8 cellular contexts compared by ENCODE assay signal in the genomic region with DNA sequence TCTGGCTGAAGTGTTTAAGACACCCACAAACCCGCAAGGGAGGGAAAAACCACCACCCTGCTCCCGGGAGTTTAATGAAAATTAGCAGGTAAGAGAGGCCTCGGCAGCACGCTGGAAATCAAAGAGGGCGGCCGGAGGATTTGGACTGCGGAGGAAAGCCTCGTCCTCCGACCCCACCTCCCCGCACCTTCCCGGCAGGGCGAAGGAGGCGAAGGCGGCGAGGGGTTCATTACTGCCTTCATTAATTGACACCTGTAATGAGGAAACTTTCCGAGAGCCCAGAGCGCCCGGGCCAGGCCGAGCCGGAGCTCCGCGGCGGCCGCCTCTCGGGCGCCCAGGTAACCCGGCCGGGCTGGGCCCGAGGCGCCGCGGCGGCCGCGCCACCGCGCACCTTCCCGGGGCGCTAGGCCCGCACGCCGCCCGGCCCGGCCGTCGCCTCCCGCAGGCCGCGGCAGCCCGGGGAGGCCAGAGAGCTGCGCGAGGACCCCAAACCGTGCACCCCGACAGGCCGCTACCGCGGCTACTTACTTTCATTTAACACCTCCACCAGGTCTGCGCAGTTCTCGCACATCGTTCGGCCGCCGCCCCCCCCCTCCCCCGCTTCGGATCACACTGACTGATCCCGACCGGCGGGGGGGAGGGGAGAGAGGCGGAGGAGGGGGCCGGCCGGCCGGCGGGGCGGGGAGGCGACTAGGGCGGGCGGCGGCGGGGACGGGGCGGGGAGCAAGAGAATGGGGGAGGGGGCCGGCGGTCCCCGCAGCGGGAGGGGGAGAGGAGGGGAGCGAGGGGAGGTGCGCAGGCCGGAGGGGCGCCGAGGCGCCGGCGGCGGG. TPM values are rescaled to one million over a fixed set of nuclear protein-coding genes. Genes with fewer than 3 reads are reported as not detected.
DNase-seq lines count a peak whose midpoint lies in the region; ATAC-seq and TF ChIP-seq lines count a peak whose summit lies in the region.

No MANE protein-coding gene starts in this region.

- H3K4me3 ChIP-seq in coronary artery (peak overlapping the region; percentile 89), left lung (peak overlapping the region; percentile 86 to 88)

- no peaks in the 10 kb centered on the region for H3K9me3 ChIP-seq in left lung

- peaks cover 8 to 56% of the 10 kb centered on the region in 2 donors for H3K4me1 ChIP-seq in left lung

- ATAC-seq in HG02973 (IDR thresholded peaks at IDR 0.05; ENCODE audit: unreplicated experiment) (peak; percentile 23), left lung (peak; percentile 78)

- H3K36me3 ChIP-seq in left lung: peaks cover 0 to 22% of the 10 kb centered on the region in 2 donors

- H3K27ac ChIP-seq in coronary artery (peak overlapping the region; percentile 92 to 99), left lung (peak overlapping the region; percentile 98 to 99)

- H3K27me3 ChIP-seq in left lung: no peaks in the 10 kb centered on the region

- no peak for TF ChIP-seq CTCF in coronary artery (IDR thresholded peaks at IDR 0.05)
- no peak for TF ChIP-seq CTCF in left lung (IDR thresholded peaks at IDR 0.05)

- peak; percentile 48 for DNase-seq in NCI-H2029 (lab: John Stamatoyannopoulos, UW)
- no peak for DNase-seq in NCI-H2029 treated with DMSO at 0.1 percent for 48 hours (lab: John Stamatoyannopoulos, UW)
- DNase-seq in NCI-H2227 treated with DMSO at 0.1 percent for 48 hours (lab: John Stamatoyannopoulos, UW): peak; percentile 96
- DNase-seq in activated CD4-positive, alpha-beta T cell treated with anti-CD3 and anti-CD28 coated beads for 48 hours: peak; percentile 88
- DNase-seq in coronary artery (ENCODE audit: low spot score): peak; percentile 87
- peak; percentile 91 to 95 for DNase-seq in left lung
- DNase-seq in stimulated activated CD4-positive, alpha-beta T cell treated with anti-CD3 and anti-CD28 coated beads, Interleukin-2, amount 100 ng/mL, for 4 hours (ENCODE audit: low read depth): peak; percentile 77

- intact Hi-C loops in left lung (cut with DNase I): no loop called here

RNA-seq across cellular contexts. Expression of a gene that starts 0.6 kb away (rescaled TPM):
- 100 to 1,000 TPM in 1 of 2 donors, 10 to 100 TPM in 1; 86.5 to 108 TPM for total RNA-seq in left lung
